10 cellular contexts compared by ENCODE assay signal in the genomic region with DNA sequence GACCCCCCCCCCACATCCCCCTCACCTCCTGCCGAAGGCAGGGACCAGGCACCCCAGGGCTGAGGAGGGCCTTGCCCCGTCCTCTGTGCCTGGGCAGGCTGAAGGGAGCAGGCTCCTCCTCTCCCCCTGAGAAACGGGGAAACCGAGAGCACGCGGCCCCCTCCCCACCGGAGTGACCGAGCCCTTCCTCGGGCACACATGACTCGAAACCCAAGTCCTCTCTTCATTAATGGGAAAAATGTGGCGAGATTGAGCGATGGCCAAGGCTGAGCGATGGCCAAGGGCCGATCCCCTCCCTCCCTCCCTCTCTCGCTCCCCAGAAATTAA. TPM values are rescaled to one million over a fixed set of nuclear protein-coding genes. Genes with fewer than 3 reads are reported as not detected.
DNase-seq lines count a peak whose midpoint lies in the region; TF ChIP-seq lines count a peak whose summit lies in the region.
"Had no signal": no experiment of that assay in that cellular context is flagged by ENCODE, and none has a peak within 500 bp of the region (broad histone marks: within the 10 kb centered on the region; RNA-seq: fewer than 3 reads in every experiment).

No MANE protein-coding gene starts in this region.

- POLR2A ChIA-PET in RWPE1 (lab: Yijun Ruan, JAX; ENCODE audit: low non-redundant PET), result no interaction called here

- H2AFZ ChIP-seq in neuron (ENCODE audit: low read depth, low read length), result no peak overlapping the region

- no peak for TF ChIP-seq POLR2A in esophagus squamous epithelium (IDR thresholded peaks at IDR 0.05)

- H3K27ac ChIP-seq in RWPE1, result peak overlapping the region; percentile 97
- peak overlapping the region; percentile 88 to 98 (median 94) for H3K27ac ChIP-seq in esophagus squamous epithelium

- H3K36me3 ChIP-seq in esophagus squamous epithelium, result peaks cover 0 to 23% (median 0%) of the 10 kb centered on the region in 3 donors
- H3K36me3 ChIP-seq in neuron (ENCODE audit: insufficient read depth, low read length), result peaks cover 6% of the 10 kb centered on the region

- intact Hi-C loops in esophagus squamous epithelium (cut with DNase I), result no loop called here
- intact Hi-C loops in posterior vena cava (cut with DNase I), result loop anchor here in 1 of 2 donors (5.0 kb wide), 1 partner anchor 149 kb away; no protein-coding TSS in a partner anchor

- CTCF ChIA-PET in RWPE1 (lab: Yijun Ruan, JAX), result no interaction called here

- TF ChIP-seq CTCF in AG10803 (conservative IDR thresholded peaks at IDR 0.05; ENCODE audit: low read length), result no peak
- TF ChIP-seq CTCF in RWPE1 (conservative IDR thresholded peaks at IDR 0.05; ENCODE audit: low read depth), result no peak
- TF ChIP-seq CTCF in esophagus squamous epithelium (IDR thresholded peaks at IDR 0.05), result no peak

- H3K4me3 ChIP-seq in AG10803 (ENCODE audit: low read length), result peak overlapping the region; percentile 53
- peak overlapping the region; percentile 36 to 74 (median 56) for H3K4me3 ChIP-seq in esophagus squamous epithelium
- peak overlapping the region; percentile 54 for H3K4me3 ChIP-seq in neuron (ENCODE audit: low read length)

- peaks cover 55 to 72% (median 56%) of the 10 kb centered on the region in 3 donors for H3K4me1 ChIP-seq in esophagus squamous epithelium
- H3K4me1 ChIP-seq in neuron (ENCODE audit: insufficient read depth, low read length), result peaks cover 63% of the 10 kb centered on the region

- 3% methylated on average over 6 of the region's 15 CpGs; no CpG with 5 or more reads in 1 of the 2 donors for WGBS in esophagus squamous epithelium, 2 donors

- DNase-seq in AG10803 (ENCODE audit: low read depth) (no peak), RWPE1 (ENCODE audit: low spot score) (no peak), esophagus squamous epithelium (lab: John Stamatoyannopoulos, UW) (no peak), posterior vena cava (ENCODE audit: low spot score) (no peak), DMS79 treated with DMSO at 0.1 percent for 48 hours (lab: John Stamatoyannopoulos, UW) (no peak), ureter (ENCODE audit: low spot score) (no peak)
- no peak for DNase-seq in central memory CD4-positive, alpha-beta T cell
- DNase-seq: activated CD4-positive, alpha-beta T cell treated with anti-CD3 and anti-CD28 coated beads, Interleukin-2, amount 10 ng/mL, durations not matched to agents 7 days and 5 days; NCI-H187 treated with DMSO at 0.1 percent for 48 hours had no signal

- H3K27me3 ChIP-seq in esophagus squamous epithelium (peaks cover 0 to 16% (median 0%) of the 10 kb centered on the region in 4 donors), neuron (ENCODE audit: insufficient read depth, low read length) (no peaks in the 10 kb centered on the region)

- no peaks in the 10 kb centered on the region for H3K9me3 ChIP-seq in esophagus squamous epithelium
- no peaks in the 10 kb centered on the region for H3K9me3 ChIP-seq in neuron (ENCODE audit: low read length)

RNA-seq across cellular contexts. Expression of a gene that starts 7.0 kb away (rescaled TPM):
- total RNA-seq in esophagus squamous epithelium (10 to 100 TPM; 14.7 to 58.1 (median 33.1) TPM), posterior vena cava (10 to 100 TPM in 1 of 2 donors, 1 to 10 TPM in 1; 6.9 to 10.8 TPM), ureter (4.9 TPM)
